In genomic region chr1:22321917-22322316, GRCh38 we compare ENCODE assay signal across 1 cellular context.
TF ChIP-seq lines count a peak whose summit lies in the region.

No MANE protein-coding gene starts in this region.

TF ChIP-seq in H1, 55 proteins besides CTCF, POLR2A, EP300 and RAD21 (continued from another document):
- no peak for TF ChIP-seq ATF3 (IDR thresholded peaks at IDR 0.05; ENCODE audit: insufficient read depth, low read depth, low read length)
